Comparison of ENCODE assay signal across 8 cellular contexts in genomic region chr4:35521682-35522081, GRCh38.
"Had no signal": no experiment of that assay in that cellular context is flagged by ENCODE, and none has a peak within 500 bp of the region (broad histone marks: within the 10 kb centered on the region; RNA-seq: fewer than 3 reads in every experiment).

No MANE protein-coding gene starts in this region.

- H3K27ac ChIP-seq: GM23248 had no signal

- H3K36me3 ChIP-seq: HAP-1 had no signal

- H3K4me3 Mint-ChIP-seq: GM23338, H9, HFFc6 had no signal

- H3K27ac Mint-ChIP-seq: H9, HFFc6 had no signal

- H3K4me3 ChIP-seq: GM23248, GM23338, HAP-1 had no signal

- H3K9me3 ChIP-seq: HAP-1 had no signal

- H2AFZ ChIP-seq: GM23248, GM23338 had no signal

- H3K9ac ChIP-seq: GM23248 had no signal

- H3K4me2 ChIP-seq: GM23338 had no signal

- DNase-seq: GM23248, GOT3, H7, H9, HCEC 1CT, HFFc6 had no signal

- H3K4me1 ChIP-seq: HAP-1 had no signal
